12 cellular contexts compared by ENCODE assay signal in genomic region chr7:44912775-44913347, GRCh38. TPM values are rescaled to one million over a fixed set of nuclear protein-coding genes. Genes with fewer than 3 reads are reported as not detected.
DNase-seq lines count a peak whose midpoint lies in the region; ATAC-seq, FAIRE-seq and TF ChIP-seq lines count a peak whose summit lies in the region.
"Had no signal": no experiment of that assay in that cellular context is flagged by ENCODE, and none has a peak within 500 bp of the region (broad histone marks: within the 10 kb centered on the region; RNA-seq: fewer than 3 reads in every experiment).

No MANE protein-coding gene starts in this region.

- no peaks in the 10 kb centered on the region for H3K9me3 Mint-ChIP-seq in activated T-cell treated with anti-CD3 and anti-CD28 coated beads, Interleukin-2, amount 50 U/mL, for 72 hours
- H3K9me3 Mint-ChIP-seq in stimulated activated naive CD8-positive, alpha-beta T cell treated with anti-CD3 and anti-CD28 coated beads, Interleukin-15, amount 100 ng/mL, for 72 hours: no peaks in the 10 kb centered on the region
- no peaks in the 10 kb centered on the region for H3K9me3 Mint-ChIP-seq in T-cell
- H3K9me3 Mint-ChIP-seq: type B pancreatic cell had no signal

- TF ChIP-seq EP300 in H1 (IDR thresholded peaks at IDR 0.05; ENCODE audit: borderline replicate concordance in 1 of 2, low read depth in 2 of 2, low read length in 2 of 2): no peak

- TF ChIP-seq POLR2A in H1 (IDR thresholded peaks at IDR 0.05; ENCODE audit: control extremely low read depth in 1 of 2, low read depth in 2 of 2, low read length in 2 of 2): no peak

- POLR2A ChIA-PET in H1 (lab: Charles Lee; ENCODE audit: partially characterized antibody): interaction anchor here (0.6 to 1.3 kb wide), 2 partner anchors 19 to 111 kb away, joined by 3 read pairs; no protein-coding TSS in a partner anchor
- POLR2A ChIA-PET in T-cell (lab: Charles Lee): interaction anchor here (0.6 to 1.1 kb wide), 5 partner anchors 31 to 1656 kb away, joined by 3 to 10 read pairs (median 4); no protein-coding TSS in a partner anchor

- ATAC-seq in activated T-cell treated with anti-CD3 and anti-CD28 coated beads, Interleukin-2, amount 50 U/mL, for 72 hours (replicated peaks in 1 of 2): no peak
- no peak for ATAC-seq in stimulated activated naive CD8-positive, alpha-beta T cell treated with anti-CD3 and anti-CD28 coated beads, Interleukin-15, amount 100 ng/mL, for 72 hours
- no peak for ATAC-seq in left lobe of liver
- no peak for ATAC-seq in T-cell (replicated peaks in 1 of 4)

- H2AK5ac ChIP-seq in H1 (ENCODE audit: low read depth, low read length): no peak overlapping the region

- H2BK15ac ChIP-seq in H1 (ENCODE audit: low read length): no peak overlapping the region

- H3K9ac ChIP-seq in H1 (replicated peaks in 1 of 4; ENCODE audit: extremely low read depth in 1 of 4, low read depth in 3 of 4, low read length in 3 of 4): no peak overlapping the region

- no peaks in the 10 kb centered on the region for H4K20me1 ChIP-seq in H1 (replicated peaks in 1 of 2; ENCODE audit: control insufficient read depth in 1 of 2, insufficient read depth in 2 of 2, low read length in 2 of 2)

- no peak overlapping the region for H3K4ac ChIP-seq in H1 (replicated peaks; ENCODE audit: insufficient read length, low read depth, low read length)

- H3K14ac ChIP-seq in H1 (ENCODE audit: insufficient read length): no peak overlapping the region

- CTCF ChIA-PET in H1 (lab: Charles Lee; ENCODE audit: partially characterized antibody) (interaction anchor here (0.6 to 2.0 kb wide), 6 partner anchors 8 to 235 kb away, joined by 3 to 10 read pairs (median 3); no protein-coding TSS in a partner anchor), T-cell (lab: Charles Lee) (interaction anchor here (0.5 kb wide), 2 partner anchors 13 to 53 kb away, joined by 3 to 6 read pairs; no protein-coding TSS in a partner anchor)

- H2AFZ ChIP-seq in H1 (ENCODE audit: low read length): peak overlapping the region; percentile 92

- H3K27me3 Mint-ChIP-seq in activated T-cell treated with anti-CD3 and anti-CD28 coated beads, Interleukin-2, amount 50 U/mL, for 72 hours (ENCODE audit: low read depth): no peaks in the 10 kb centered on the region
- peaks cover 5% of the 10 kb centered on the region for H3K27me3 Mint-ChIP-seq in stimulated activated naive CD8-positive, alpha-beta T cell treated with anti-CD3 and anti-CD28 coated beads, Interleukin-15, amount 100 ng/mL, for 72 hours
- peaks cover 0 to 3% of the 10 kb centered on the region in 2 donors for H3K27me3 Mint-ChIP-seq in T-cell

- no peak for DNase-seq in activated T-cell treated with anti-CD3 and anti-CD28 coated beads, Interleukin-2, amount 50 U/mL, for 72 hours
- DNase-seq in activated T-cell treated with anti-CD3 and anti-CD28 coated beads, Interleukin-2, amount 50 U/mL, for 1 hour: no peak
- DNase-seq in SK-MEL-5 (ENCODE audit: low read depth, low spot score): peak; percentile 37
- DNase-seq in H1 (ENCODE audit: low read depth in 1 of 2, low spot score in 2 of 2): no peak
- no peak for DNase-seq in stimulated activated naive CD8-positive, alpha-beta T cell treated with anti-CD3 and anti-CD28 coated beads, Interleukin-15, amount 100 ng/mL, for 72 hours
- DNase-seq in AML-193 (lab: John Stamatoyannopoulos, UW): no peak
- no peak for DNase-seq in left lobe of liver (ENCODE audit: low spot score)
- no peak for DNase-seq in T-cell
- DNase-seq: activated CD4-positive, alpha-beta T cell treated with anti-CD3 and anti-CD28 coated beads, Interleukin-2, amount 50 U/mL, for 48 hours; left cardiac atrium; NCI-H1694 had no signal

- peaks cover 17% of the 10 kb centered on the region for H3K4me1 Mint-ChIP-seq in activated T-cell treated with anti-CD3 and anti-CD28 coated beads, Interleukin-2, amount 50 U/mL, for 72 hours (ENCODE audit: low read depth)
- peaks cover 30% of the 10 kb centered on the region for H3K4me1 Mint-ChIP-seq in stimulated activated naive CD8-positive, alpha-beta T cell treated with anti-CD3 and anti-CD28 coated beads, Interleukin-15, amount 100 ng/mL, for 72 hours
- H3K4me1 Mint-ChIP-seq in T-cell: peaks cover 0 to 11% (median 11%) of the 10 kb centered on the region in 3 donors

- no peak overlapping the region for H3K23ac ChIP-seq in H1 (ENCODE audit: insufficient read length)

- FAIRE-seq in H1 (lab: Jason Lieb, UNC): no peak

- no peak overlapping the region for H2BK20ac ChIP-seq in H1 (ENCODE audit: low read length)

- no peaks in the 10 kb centered on the region for H3K27me3 ChIP-seq in H1 (replicated peaks in 1 of 4; ENCODE audit: control insufficient read depth in 3 of 4, extremely low read depth in 1 of 4, insufficient read depth in 3 of 4, low read length in 3 of 4)

- no peaks in the 10 kb centered on the region for H3K9me3 ChIP-seq in H1 (ENCODE audit: insufficient read depth in 2 of 2, low read depth in 1 of 2, low read length in 1 of 2)

- no peak overlapping the region for H2BK120ac ChIP-seq in H1 (replicated peaks; ENCODE audit: low read depth, low read length)

- peak overlapping the region; percentile 71; the same call in 1 of the 2 replicates for H3K18ac ChIP-seq in H1 (ENCODE audit: extremely low read depth, low read length)

- no peak overlapping the region for H4K5ac ChIP-seq in H1 (ENCODE audit: insufficient read length, low read depth, low read length)

- H3K79me1 ChIP-seq in H1 (ENCODE audit: low read depth, low read length): no peaks in the 10 kb centered on the region

- no peaks in the 10 kb centered on the region for H3K23me2 ChIP-seq in H1 (ENCODE audit: low read depth, low read length)

- H4K8ac ChIP-seq in H1 (ENCODE audit: extremely low read depth, insufficient read depth, low read length): no peak overlapping the region

- H2BK12ac ChIP-seq in H1 (ENCODE audit: low read depth, low read length): peak overlapping the region; percentile 75; the same call in 1 of the 2 replicates

- H3K36me3 Mint-ChIP-seq in activated T-cell treated with anti-CD3 and anti-CD28 coated beads, Interleukin-2, amount 50 U/mL, for 72 hours (ENCODE audit: insufficient read depth in 2 of 2): no peaks in the 10 kb centered on the region
- H3K36me3 Mint-ChIP-seq in T-cell: no peaks in the 10 kb centered on the region
- H3K36me3 Mint-ChIP-seq: type B pancreatic cell had no signal

- no peak overlapping the region for H3K27ac ChIP-seq in H1 (ENCODE audit: low read depth, low read length)

- no peak overlapping the region for H4K91ac ChIP-seq in H1 (replicated peaks; ENCODE audit: insufficient read length, low read length)

- no peak overlapping the region for H3K4me3 ChIP-seq in H1 (ENCODE audit: extremely low read depth in 1 of 4, insufficient read depth in 2 of 4, low read depth in 3 of 4, low read length in 4 of 4)

- H3K4me2 ChIP-seq in H1 (ENCODE audit: insufficient read depth in 1 of 2, low read depth in 2 of 2, low read length in 2 of 2): no peak overlapping the region

- no peak overlapping the region; the same call in 1 of the 2 replicates for H2BK5ac ChIP-seq in H1 (ENCODE audit: low read depth, low read length)

- H3K4me1 ChIP-seq in H1 (replicated peaks in 1 of 4; ENCODE audit: control insufficient read depth in 3 of 4, insufficient read depth in 4 of 4, low read length in 3 of 4): no peaks in the 10 kb centered on the region; a peak in 1 of 7 replicates

- TF ChIP-seq CTCF in H1 (IDR thresholded peaks at IDR 0.05; ENCODE audit: control extremely low read depth in 1 of 3, insufficient read depth in 1 of 3, low read depth in 1 of 3, low read length in 3 of 3): no peak

- 68% methylated on average over 6 of the region's 7 CpGs; no CpG with 5 or more reads in 1 of the 2 experiments for WGBS in H1 (ENCODE audit: extremely low coverage in 1 of 2, insufficient coverage in 1 of 2, insufficient read length in 1 of 2, insufficient replicate concordance in 2 of 2, low coverage in 1 of 2, low lambda C conversion rate in 2 of 2, missing lambda C conversion rate in 1 of 2), 2 experiments

- H3K36me3 ChIP-seq in H1 (ENCODE audit: control insufficient read depth in 2 of 4, insufficient read depth in 4 of 4, low read length in 3 of 4): no peaks in the 10 kb centered on the region

- H3K4me3 Mint-ChIP-seq in activated T-cell treated with anti-CD3 and anti-CD28 coated beads, Interleukin-2, amount 50 U/mL, for 72 hours: no peak overlapping the region
- H3K4me3 Mint-ChIP-seq in stimulated activated naive CD8-positive, alpha-beta T cell treated with anti-CD3 and anti-CD28 coated beads, Interleukin-15, amount 100 ng/mL, for 72 hours: peak overlapping the region in 1 of 2 donors; percentile 5
- H3K4me3 Mint-ChIP-seq in T-cell: no peak overlapping the region
- H3K4me3 Mint-ChIP-seq: type B pancreatic cell had no signal

- H3K27ac Mint-ChIP-seq in activated T-cell treated with anti-CD3 and anti-CD28 coated beads, Interleukin-2, amount 50 U/mL, for 72 hours: peak overlapping the region; percentile 59
- peak overlapping the region; percentile 90 to 92 for H3K27ac Mint-ChIP-seq in stimulated activated naive CD8-positive, alpha-beta T cell treated with anti-CD3 and anti-CD28 coated beads, Interleukin-15, amount 100 ng/mL, for 72 hours
- H3K27ac Mint-ChIP-seq in T-cell: peak overlapping the region in 1 of 2 donors; percentile 43
- H3K27ac Mint-ChIP-seq: type B pancreatic cell had no signal

- no peaks in the 10 kb centered on the region for H3K79me2 ChIP-seq in H1 (ENCODE audit: control insufficient read depth in 1 of 2, insufficient read depth in 2 of 2, low read length in 2 of 2)

- TF ChIP-seq RAD21 in H1 (IDR thresholded peaks at IDR 0.05 in 1 of 2, conservative IDR thresholded peaks at IDR 0.05 in 1 of 2; ENCODE audit: low read depth in 2 of 2, low read length in 2 of 2): no peak

- in situ Hi-C loops in SK-MEL-5 (cut with HindIII; ENCODE audit: low pct_unique_long_range_greater_than_20kb, low sequenced_read_pairs): no loop called here

- no peak overlapping the region for H3K56ac ChIP-seq in H1 (replicated peaks; ENCODE audit: insufficient read length, low read depth, low read length)

TF ChIP-seq in H1, 55 proteins besides CTCF, POLR2A, EP300 and RAD21 (continues in another document):
- no peak for TF ChIP-seq SP1 (IDR thresholded peaks at IDR 0.05; ENCODE audit: low read depth, low read length)

RNA-seq across cellular contexts. Expression of gene PURB, which starts 27.5 kb away (rescaled TPM):
- total RNA-seq in activated T-cell treated with anti-CD3 and anti-CD28 coated beads, Interleukin-2, amount 50 U/mL, for 72 hours: 10 to 100 TPM; 27.1 to 29.6 TPM
- 23.4 and 24.0 TPM in 2 replicates for total RNA-seq in SK-MEL-5 (2014; rRNA removed; shearing (Covaris generic))
- polyA plus RNA-seq in SK-MEL-5 (2015; cell fraction: cytosol; rRNA removed): 17.2 and 23.3 TPM in 2 replicates
- polyA plus RNA-seq in SK-MEL-5 (2015; cell fraction: nucleus; rRNA removed): 39.3 and 44.8 TPM in 2 replicates
- total RNA-seq in H1 (2021; fragmentation: NEBNext Ultra II Directional; extraction: Animal tissue kit (Norgen Biotek cat#: 25700)): 21.9 and 22.7 TPM in 2 replicates
- polyA plus RNA-seq in H1 (2011; rRNA removed): 3.0 and 3.3 TPM in 2 replicates
- polyA plus RNA-seq in H1 (2011; cell fraction: cytosol; rRNA removed): 4.7 TPM
- polyA plus RNA-seq in H1 (2011; cell fraction: nucleus; rRNA removed): 3.6 TPM
- 7.5 to 15.5 TPM (median 9.9 TPM) in 4 replicates for polyA plus RNA-seq in H1 (2012, experiment 1 of 2)
- 1.5 TPM for polyA plus RNA-seq in H1 (2012, experiment 2 of 2)
- polyA plus RNA-seq in H1 (2013, experiment 1 of 2): 11.2 TPM
- 10.1 TPM for polyA plus RNA-seq in H1 (2013, experiment 2 of 2)
- polyA minus RNA-seq in H1 (2011; rRNA and poly(A)+ RNA removed): 4.8 and 6.3 TPM in 2 replicates
- polyA minus RNA-seq in H1 (2011; cell fraction: cytosol; rRNA and poly(A)+ RNA removed): 8.9 TPM
- polyA minus RNA-seq in H1 (2011; cell fraction: nucleus; rRNA and poly(A)+ RNA removed): 11.1 TPM
- 5.0 TPM for total RNA-seq in left lobe of liver
- 10 to 100 TPM; 19.5 to 29.8 (median 20.1) TPM for total RNA-seq in T-cell
